30 cellular contexts compared by ENCODE assay signal in the genomic region with DNA sequence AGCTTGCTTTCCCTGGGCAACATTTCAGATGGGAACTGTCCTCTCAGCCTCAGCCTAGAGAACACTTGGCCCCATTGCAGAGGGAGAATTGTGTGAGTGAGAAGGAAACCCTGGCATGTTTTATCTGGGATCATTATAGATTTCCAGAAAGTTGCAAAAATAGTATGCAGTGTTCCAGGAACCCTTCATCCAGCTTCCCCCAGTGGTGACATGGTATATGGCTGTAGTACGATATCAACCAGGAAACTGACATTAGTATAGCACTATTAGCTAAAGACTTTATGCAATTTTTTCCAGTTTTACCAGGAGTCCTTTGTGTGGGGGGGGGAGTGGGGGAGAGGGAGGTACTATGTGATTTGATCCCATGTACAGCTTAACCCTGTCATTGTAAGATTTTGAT.
"Had no signal": no experiment of that assay in that cellular context is flagged by ENCODE, and none has a peak within 500 bp of the region (broad histone marks: within the 10 kb centered on the region; RNA-seq: fewer than 3 reads in every experiment).

No MANE protein-coding gene starts in this region.

- H3K4me1 Mint-ChIP-seq: activated B cell treated with CpG ODN at 0.5 μM for 24 hours; activated naive CD4-positive, alpha-beta T cell treated with anti-CD3 and anti-CD28 coated beads, Interleukin-2, amount 10 ng/mL, durations not matched to agents 7 days and 5 days; activated naive CD8-positive, alpha-beta T cell treated with anti-CD3 and anti-CD28 coated beads, Interleukin-2, amount 10 ng/mL, durations not matched to agents 7 days and 5 days; central memory CD8-positive, alpha-beta T cell had no signal

- H3K4me1 ChIP-seq: ascending aorta, esophagus muscularis mucosa, gastroesophageal sphincter had no signal

- ATAC-seq: activated CD4-positive, CD25-positive, alpha-beta regulatory T cell treated with anti-CD3 and anti-CD28 coated beads, Interleukin-2, amount 50 U/mL, for 24 hours; activated naive CD4-positive, alpha-beta T cell treated with anti-CD3 and anti-CD28 coated beads, Interleukin-2, amount 50 U/mL, for 72 hours; activated T-cell treated with anti-CD3 and anti-CD28 coated beads, Interleukin-2, amount 50 U/mL, for 72 hours; gastroesophageal sphincter; T-helper 17 cell had no signal

- H3K27ac ChIP-seq: ascending aorta, brain microvascular endothelial cell, coronary artery, dorsolateral prefrontal cortex, esophagus muscularis mucosa, gastroesophageal sphincter, WERI-Rb-1 had no signal

- H3K27me3 ChIP-seq: ascending aorta, brain microvascular endothelial cell, dorsolateral prefrontal cortex, esophagus muscularis mucosa, gastroesophageal sphincter had no signal

- H3K27ac Mint-ChIP-seq: activated B cell treated with CpG ODN at 0.5 μM for 24 hours; activated naive CD4-positive, alpha-beta T cell treated with anti-CD3 and anti-CD28 coated beads, Interleukin-2, amount 10 ng/mL, durations not matched to agents 7 days and 5 days; activated naive CD4-positive, alpha-beta T cell treated with anti-CD3 and anti-CD28 coated beads, Interleukin-2, amount 50 U/mL, for 72 hours; activated naive CD8-positive, alpha-beta T cell treated with anti-CD3 and anti-CD28 coated beads, Interleukin-2, amount 10 ng/mL, durations not matched to agents 7 days and 5 days; activated T-cell treated with anti-CD3 and anti-CD28 coated beads, Interleukin-2, amount 50 U/mL, for 24 hours; activated T-cell treated with anti-CD3 and anti-CD28 coated beads, Interleukin-2, amount 50 U/mL, for 72 hours; dendritic cell treated with granulocyte-macrophage colony-stimulating factor and Interleukin-4, amounts not matched to agents 40 ng/mL and 50 ng/mL, for 4 days; T-helper 17 cell; T-helper 2 cell treated with Interferon-gamma antibody and Interleukin-4, amounts not matched to agents 5 μg/mL and 100 μg/mL, for 36 hours had no signal

- H3K4me3 Mint-ChIP-seq: activated B cell treated with CpG ODN at 0.5 μM for 24 hours; activated naive CD4-positive, alpha-beta T cell treated with anti-CD3 and anti-CD28 coated beads, Interleukin-2, amount 10 ng/mL, durations not matched to agents 7 days and 5 days; activated naive CD8-positive, alpha-beta T cell treated with anti-CD3 and anti-CD28 coated beads, Interleukin-2, amount 10 ng/mL, durations not matched to agents 7 days and 5 days; activated T-cell treated with anti-CD3 and anti-CD28 coated beads, Interleukin-2, amount 50 U/mL, for 24 hours; activated T-cell treated with anti-CD3 and anti-CD28 coated beads, Interleukin-2, amount 50 U/mL, for 72 hours; central memory CD8-positive, alpha-beta T cell; dendritic cell treated with granulocyte-macrophage colony-stimulating factor and Interleukin-4, amounts not matched to agents 40 ng/mL and 50 ng/mL, for 4 days; T-helper 17 cell; T-helper 2 cell treated with Interferon-gamma antibody and Interleukin-4, amounts not matched to agents 5 μg/mL and 100 μg/mL, for 36 hours had no signal

- H3K36me3 Mint-ChIP-seq: activated naive CD4-positive, alpha-beta T cell treated with anti-CD3 and anti-CD28 coated beads, Interleukin-2, amount 10 ng/mL, durations not matched to agents 7 days and 5 days; activated naive CD4-positive, alpha-beta T cell treated with anti-CD3 and anti-CD28 coated beads, Interleukin-2, amount 50 U/mL, for 72 hours; activated naive CD8-positive, alpha-beta T cell treated with anti-CD3 and anti-CD28 coated beads, Interleukin-2, amount 10 ng/mL, durations not matched to agents 7 days and 5 days had no signal

- DNase-seq: activated B cell treated with CpG ODN at 0.5 μM for 24 hours; activated CD4-positive, alpha-beta T cell treated with anti-CD3 and anti-CD28 coated beads for 48 hours; activated CD4-positive, alpha-beta T cell treated with anti-CD3 and anti-CD28 coated beads, Interleukin-2, amount 50 U/mL, for 1 hour; activated CD4-positive, alpha-beta T cell treated with anti-CD3 and anti-CD28 coated beads, Interleukin-2, amount 50 U/mL, for 48 hours; activated CD8-positive, alpha-beta memory T cell treated with anti-CD3 and anti-CD28 coated beads, Interleukin-2, amount 50 U/mL, for 48 hours; activated gamma-delta T cell; activated naive CD4-positive, alpha-beta T cell; activated naive CD4-positive, alpha-beta T cell treated with anti-CD3 and anti-CD28 coated beads, Interleukin-2, amount 10 ng/mL, durations not matched to agents 7 days and 5 days; activated naive CD8-positive, alpha-beta T cell treated with anti-CD3 and anti-CD28 coated beads, Interleukin-2, amount 10 ng/mL, durations not matched to agents 7 days and 5 days; activated T-cell treated with anti-CD3 and anti-CD28 coated beads for 4 hours; activated T-cell treated with anti-CD3 and anti-CD28 coated beads, Interleukin-2, amount 50 U/mL, for 24 hours; activated T-cell treated with anti-CD3 and anti-CD28 coated beads, Interleukin-2, amount 50 U/mL, for 72 hours; brain microvascular endothelial cell; dorsolateral prefrontal cortex; effector memory CD4-positive, alpha-beta T cell; erythroblast; foreskin melanocyte; T-helper 1 cell; T-helper 17 cell; T1000; WERI-Rb-1 had no signal

- H3K36me3 ChIP-seq: ascending aorta, brain microvascular endothelial cell, esophagus muscularis mucosa, gastroesophageal sphincter, WERI-Rb-1 had no signal

- H3K4me3 ChIP-seq: ascending aorta, coronary artery, dorsolateral prefrontal cortex, esophagus muscularis mucosa, gastroesophageal sphincter had no signal

- H3K9me3 Mint-ChIP-seq: activated B cell treated with CpG ODN at 0.5 μM for 24 hours; activated naive CD4-positive, alpha-beta T cell treated with anti-CD3 and anti-CD28 coated beads, Interleukin-2, amount 10 ng/mL, durations not matched to agents 7 days and 5 days; activated naive CD4-positive, alpha-beta T cell treated with anti-CD3 and anti-CD28 coated beads, Interleukin-2, amount 50 U/mL, for 72 hours; activated naive CD8-positive, alpha-beta T cell treated with anti-CD3 and anti-CD28 coated beads, Interleukin-2, amount 10 ng/mL, durations not matched to agents 7 days and 5 days; activated T-cell treated with anti-CD3 and anti-CD28 coated beads, Interleukin-2, amount 50 U/mL, for 24 hours; activated T-cell treated with anti-CD3 and anti-CD28 coated beads, Interleukin-2, amount 50 U/mL, for 72 hours; central memory CD8-positive, alpha-beta T cell; dendritic cell treated with granulocyte-macrophage colony-stimulating factor and Interleukin-4, amounts not matched to agents 40 ng/mL and 50 ng/mL, for 4 days; T-helper 2 cell treated with Interferon-gamma antibody and Interleukin-4, amounts not matched to agents 5 μg/mL and 100 μg/mL, for 36 hours had no signal

- H3K9me3 ChIP-seq: ascending aorta, esophagus muscularis mucosa, gastroesophageal sphincter had no signal
